8 cellular contexts compared by ENCODE assay signal in genomic region chr6:148144917-148145521, GRCh38.
DNase-seq lines count a peak whose midpoint lies in the region; ATAC-seq and TF ChIP-seq lines count a peak whose summit lies in the region.

No MANE protein-coding gene starts in this region.

- peaks cover 25% of the 10 kb centered on the region for H3K4me1 ChIP-seq in PC-9 (replicated peaks; ENCODE audit: insufficient read depth)

- H3K9me3 Mint-ChIP-seq in activated T-helper 1 cell treated with anti-CD3 and anti-CD28 coated beads, Interleukin-12 subunit alpha, Interleukin-12 subunit beta, Interleukin-2, Interleukin-4 antibody, amounts not matched to agents 30 ng/mL and 10 ng/mL and 1 ng/mL, durations not matched to agents 14 hours and 24 hours and 36 hours = no peaks in the 10 kb centered on the region

- no peaks in the 10 kb centered on the region for H3K79me2 ChIP-seq in PC-9 (ENCODE audit: low read depth)

- no peak overlapping the region for H3K27ac Mint-ChIP-seq in activated T-helper 1 cell treated with anti-CD3 and anti-CD28 coated beads, Interleukin-12 subunit alpha, Interleukin-12 subunit beta, Interleukin-2, Interleukin-4 antibody, amounts not matched to agents 30 ng/mL and 10 ng/mL and 1 ng/mL, durations not matched to agents 14 hours and 24 hours and 36 hours

- DNase-seq in COLO668 (lab: John Stamatoyannopoulos, UW; ENCODE audit: unreplicated experiment) (peak; percentile 48), HuH-7 (ENCODE audit: low spot score) (peak; percentile 56), PC-9 (peak in 1 of 2 experiments; percentile 35), foreskin melanocyte (peak; percentile 46), pons (ENCODE audit: low spot score) (peak; percentile 81)
- DNase-seq in activated T-helper 1 cell treated with anti-CD3 and anti-CD28 coated beads, Interleukin-12 subunit alpha, Interleukin-12 subunit beta, Interleukin-2, Interleukin-4 antibody, amounts not matched to agents 30 ng/mL and 10 ng/mL and 1 ng/mL, durations not matched to agents 14 hours and 24 hours and 36 hours (ENCODE audit: low spot score) = peak; percentile 15

- H3K9me2 ChIP-seq in PC-9 (ENCODE audit: insufficient read depth) = no peaks in the 10 kb centered on the region

- H3K36me3 ChIP-seq in PC-9 (ENCODE audit: low read depth) = no peaks in the 10 kb centered on the region; the same call in 1 of the 2 replicates

- TF ChIP-seq CTCF in PC-9 (conservative IDR thresholded peaks at IDR 0.05) = peak; percentile 71

- H3K4me3 ChIP-seq in PC-9 = no peak overlapping the region

- H3K4me1 Mint-ChIP-seq in activated T-helper 1 cell treated with anti-CD3 and anti-CD28 coated beads, Interleukin-12 subunit alpha, Interleukin-12 subunit beta, Interleukin-2, Interleukin-4 antibody, amounts not matched to agents 30 ng/mL and 10 ng/mL and 1 ng/mL, durations not matched to agents 14 hours and 24 hours and 36 hours (ENCODE audit: low read depth) = peaks cover 8% of the 10 kb centered on the region

- H3F3A ChIP-seq in PC-9 (ENCODE audit: insufficient read depth, low read depth) = peaks cover 18% of the 10 kb centered on the region

- intact Hi-C loops in PC-9 (cut with micrococcal nuclease; ENCODE audit: unreplicated experiment) = no loop called here
- intact Hi-C loops in activated T-helper 1 cell treated with anti-CD3 and anti-CD28 coated beads, Interleukin-12 subunit alpha, Interleukin-12 subunit beta, Interleukin-2, Interleukin-4 antibody, amounts not matched to agents 30 ng/mL and 10 ng/mL and 1 ng/mL, durations not matched to agents 14 hours and 24 hours and 36 hours (cut with micrococcal nuclease) = loop anchor here (1.0 kb wide), 2 partner anchors 21 to 319 kb away; no protein-coding TSS in a partner anchor

- no peaks in the 10 kb centered on the region for H4K20me1 ChIP-seq in PC-9 (ENCODE audit: insufficient read depth)

- no peaks in the 10 kb centered on the region for H3K36me3 Mint-ChIP-seq in activated T-helper 1 cell treated with anti-CD3 and anti-CD28 coated beads, Interleukin-12 subunit alpha, Interleukin-12 subunit beta, Interleukin-2, Interleukin-4 antibody, amounts not matched to agents 30 ng/mL and 10 ng/mL and 1 ng/mL, durations not matched to agents 14 hours and 24 hours and 36 hours (ENCODE audit: low read depth)

- H3K4me3 Mint-ChIP-seq in activated T-helper 1 cell treated with anti-CD3 and anti-CD28 coated beads, Interleukin-12 subunit alpha, Interleukin-12 subunit beta, Interleukin-2, Interleukin-4 antibody, amounts not matched to agents 30 ng/mL and 10 ng/mL and 1 ng/mL, durations not matched to agents 14 hours and 24 hours and 36 hours = no peak overlapping the region

- POLR2A ChIA-PET in PC-9 (lab: Charles Lee; ENCODE audit: unreplicated experiment) = no interaction called here

- H3K27ac ChIP-seq in PC-9 = no peak overlapping the region

- H3K27me3 ChIP-seq in PC-9 (ENCODE audit: insufficient read depth, low read depth) = no peaks in the 10 kb centered on the region

- no peak overlapping the region for H3K4me2 ChIP-seq in PC-9

- H2AFZ ChIP-seq in PC-9 = no peak overlapping the region

- no peaks in the 10 kb centered on the region for H3K27me3 Mint-ChIP-seq in activated T-helper 1 cell treated with anti-CD3 and anti-CD28 coated beads, Interleukin-12 subunit alpha, Interleukin-12 subunit beta, Interleukin-2, Interleukin-4 antibody, amounts not matched to agents 30 ng/mL and 10 ng/mL and 1 ng/mL, durations not matched to agents 14 hours and 24 hours and 36 hours (ENCODE audit: insufficient read depth)

- H3K9me3 ChIP-seq in PC-9 (ENCODE audit: insufficient read depth, low read depth) = no peaks in the 10 kb centered on the region

- ATAC-seq in GM21367 (IDR thresholded peaks at IDR 0.05; ENCODE audit: unreplicated experiment) (peak; percentile 72), HG03520 (IDR thresholded peaks at IDR 0.05; ENCODE audit: unreplicated experiment) (no peak)

- BruUV-seq in PC-9 (replicated peaks; lab: Mats Ljungman, UMichigan) = no TSS peak

- CTCF ChIA-PET in PC-9 (lab: Charles Lee) = no interaction called here
